In the genomic region with DNA sequence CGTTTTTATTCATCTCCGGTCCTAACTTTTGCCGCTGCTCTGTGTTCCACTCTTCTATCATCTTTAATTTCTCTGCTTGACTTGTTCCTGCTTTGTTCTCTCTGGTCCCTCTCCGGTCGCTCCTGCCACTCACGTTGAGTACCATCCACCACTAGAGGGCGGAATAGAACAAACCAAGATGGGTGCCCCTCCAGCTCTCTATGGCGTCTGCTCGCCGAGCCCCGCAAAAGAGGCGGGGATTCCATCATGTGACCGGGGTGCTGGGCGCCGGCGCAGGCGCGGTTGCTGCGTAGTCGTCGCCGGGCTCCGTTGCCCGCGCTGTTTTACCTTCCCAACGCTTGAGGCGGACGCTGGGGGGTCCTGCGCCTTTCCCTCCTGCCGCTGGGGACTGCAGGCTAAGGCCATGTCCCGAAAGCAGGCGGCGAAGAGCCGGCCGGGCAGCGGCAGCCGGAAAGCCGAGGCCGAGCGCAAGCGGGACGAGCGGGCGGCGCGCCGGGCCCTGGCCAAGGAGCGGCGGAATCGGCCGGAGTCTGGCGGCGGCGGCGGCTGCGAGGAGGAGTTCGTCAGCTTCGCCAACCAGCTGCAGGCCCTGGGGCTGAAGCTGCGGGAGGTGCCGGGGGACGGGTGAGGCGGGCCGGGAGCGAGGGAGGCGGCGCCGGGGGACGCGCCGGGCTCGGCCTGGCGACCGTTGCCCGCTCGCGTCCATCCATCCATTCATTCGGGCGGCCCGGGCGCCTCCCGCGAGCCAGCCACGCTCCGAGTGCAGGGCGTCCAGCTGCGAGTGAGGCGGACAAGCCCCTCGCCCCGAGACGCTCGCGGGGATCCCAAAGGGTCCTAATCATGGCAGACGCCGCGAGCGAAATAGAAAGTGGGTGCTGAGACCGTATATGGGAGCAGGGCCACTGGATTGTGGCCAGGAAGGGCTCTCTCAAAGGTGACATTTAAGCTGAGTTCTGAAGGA, we compare ENCODE assay signal across 8 cellular contexts. TPM values are rescaled to one million over a fixed set of nuclear protein-coding genes. Genes with fewer than 3 reads are reported as not detected.
DNase-seq lines count a peak whose midpoint lies in the region; ATAC-seq and TF ChIP-seq lines count a peak whose summit lies in the region.

A gene with protein sequence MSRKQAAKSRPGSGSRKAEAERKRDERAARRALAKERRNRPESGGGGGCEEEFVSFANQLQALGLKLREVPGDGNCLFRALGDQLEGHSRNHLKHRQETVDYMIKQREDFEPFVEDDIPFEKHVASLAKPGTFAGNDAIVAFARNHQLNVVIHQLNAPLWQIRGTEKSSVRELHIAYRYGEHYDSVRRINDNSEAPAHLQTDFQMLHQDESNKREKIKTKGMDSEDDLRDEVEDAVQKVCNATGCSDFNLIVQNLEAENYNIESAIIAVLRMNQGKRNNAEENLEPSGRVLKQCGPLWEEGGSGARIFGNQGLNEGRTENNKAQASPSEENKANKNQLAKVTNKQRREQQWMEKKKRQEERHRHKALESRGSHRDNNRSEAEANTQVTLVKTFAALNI (plus strand): TSS at position 285 of the 961 bp plus-strand sequence. CDS start 119 bp downstream, at position 404.

- H3K36me3 Mint-ChIP-seq in activated T-helper 17 cell treated with anti-CD3 and anti-CD28 coated beads, Interleukin-2, amount 50 U/mL, for 72 hours (ENCODE audit: low read depth), result no peaks in the 10 kb centered on the region
- H3K36me3 Mint-ChIP-seq in natural killer cell, result no peaks in the 10 kb centered on the region

- H3K4me3 Mint-ChIP-seq in activated T-helper 17 cell treated with anti-CD3 and anti-CD28 coated beads, Interleukin-2, amount 50 U/mL, for 72 hours, result peak within 1 kb of the TSS; percentile 91
- H3K4me3 Mint-ChIP-seq in natural killer cell, result peak within 1 kb of the TSS; percentile 85

- H3K9me3 Mint-ChIP-seq in activated T-helper 17 cell treated with anti-CD3 and anti-CD28 coated beads, Interleukin-2, amount 50 U/mL, for 72 hours, result no peaks in the 10 kb centered on the region
- H3K9me3 Mint-ChIP-seq in natural killer cell, result no peaks in the 10 kb centered on the region

- TF ChIP-seq CTCF in LNCAP (IDR thresholded peaks at IDR 0.05) (peak; percentile 65), fibroblast of mammary gland (conservative IDR thresholded peaks at IDR 0.05; ENCODE audit: control insufficient read depth, insufficient read depth, low read depth, low read length) (peak; percentile 84), natural killer cell (IDR thresholded peaks at IDR 0.05) (peak; percentile 84)

- peak; percentile 97 for ATAC-seq in activated T-helper 17 cell treated with anti-CD3 and anti-CD28 coated beads, Interleukin-2, amount 50 U/mL, for 72 hours (replicated peaks)
- ATAC-seq in natural killer cell, result peak; percentile 94 to 99 (median 97)

- DNase-seq in ELF-1 (ENCODE audit: low read depth, low spot score) (peak; percentile 98), GOT3 (lab: John Stamatoyannopoulos, UW) (peak; percentile 78), RPMI8226 (peak; percentile 100), fibroblast of mammary gland (ENCODE audit: low read depth) (peak; percentile 96), natural killer cell (peak; percentile 93)
- peak; percentile 94 for DNase-seq in stimulated activated naive CD4-positive, alpha-beta T cell treated with Interleukin-2 at 50 U/mL for 16 hours (lab: John Stamatoyannopoulos, UW)

- H3K4me1 Mint-ChIP-seq in activated T-helper 17 cell treated with anti-CD3 and anti-CD28 coated beads, Interleukin-2, amount 50 U/mL, for 72 hours, result peaks cover 19% of the 10 kb centered on the region
- peaks cover 31 to 40% of the 10 kb centered on the region in 2 donors for H3K4me1 Mint-ChIP-seq in natural killer cell

- peak within 1 kb of the TSS; percentile 69 for H3K4me3 ChIP-seq in fibroblast of mammary gland (ENCODE audit: control insufficient read depth, low read depth, low read length)

- peaks cover 12% of the 10 kb centered on the region for H3K27me3 Mint-ChIP-seq in activated T-helper 17 cell treated with anti-CD3 and anti-CD28 coated beads, Interleukin-2, amount 50 U/mL, for 72 hours
- H3K27me3 Mint-ChIP-seq in natural killer cell (ENCODE audit: low read depth in 2 of 2), result peaks cover 7 to 8% of the 10 kb centered on the region in 2 donors

- H3K27ac Mint-ChIP-seq in activated T-helper 17 cell treated with anti-CD3 and anti-CD28 coated beads, Interleukin-2, amount 50 U/mL, for 72 hours, result peak within 1 kb of the TSS; percentile 87
- peak within 1 kb of the TSS; percentile 66 to 92 for H3K27ac Mint-ChIP-seq in natural killer cell

- intact Hi-C loops in natural killer cell (cut with micrococcal nuclease), result no loop called here

RNA-seq across cellular contexts. Expression of the gene that starts here (rescaled TPM):
- 10 to 100 TPM; 11.5 to 16.6 TPM for total RNA-seq in activated T-helper 17 cell treated with anti-CD3 and anti-CD28 coated beads, Interleukin-2, amount 50 U/mL, for 72 hours
- total RNA-seq in natural killer cell, result 10 to 100 TPM; 10.5 to 21.8 (median 19.0) TPM

Comparison
In these comparisons a context has a peak if more than half of its experiments do, and no peak if none do; other contexts are left out.
1. Peak in every context shown above with its lines: DNase-seq, ATAC-seq and H3K4me3 ChIP-seq.